Comparison of ENCODE assay signal across 28 cellular contexts in genomic region chr2:37552339-37552738, GRCh38.
DNase-seq lines count a peak whose midpoint lies in the region; ATAC-seq and TF ChIP-seq lines count a peak whose summit lies in the region.
"Had no signal": no experiment of that assay in that cellular context is flagged by ENCODE, and none has a peak within 500 bp of the region (broad histone marks: within the 10 kb centered on the region; RNA-seq: fewer than 3 reads in every experiment).

No MANE protein-coding gene starts in this region.

- H3K9me3 Mint-ChIP-seq in CD8-positive, alpha-beta memory T cell: no peaks in the 10 kb centered on the region
- peaks cover 4% of the 10 kb centered on the region for H3K9me3 Mint-ChIP-seq in mesothelial cell of epicardium
- H3K9me3 Mint-ChIP-seq: activated naive CD4-positive, alpha-beta T cell treated with anti-CD3 and anti-CD28 coated beads, Interleukin-2, amount 10 ng/mL, durations not matched to agents 7 days and 5 days; activated T-helper 1 cell treated with anti-CD3 and anti-CD28 coated beads, Interleukin-12 subunit alpha, Interleukin-12 subunit beta, Interleukin-2, Interleukin-4 antibody, amounts not matched to agents 30 ng/mL and 10 ng/mL and 1 ng/mL, durations not matched to agents 14 hours and 24 hours and 36 hours; naive thymus-derived CD8-positive, alpha-beta T cell had no signal

- peak overlapping the region in 2 of 7 donors; percentile 8 to 38 for H3K4me3 Mint-ChIP-seq in CD8-positive, alpha-beta memory T cell
- no peak overlapping the region for H3K4me3 Mint-ChIP-seq in T-helper 17 cell
- no peak overlapping the region for H3K4me3 Mint-ChIP-seq in mesothelial cell of epicardium
- H3K4me3 Mint-ChIP-seq: activated naive CD4-positive, alpha-beta T cell treated with anti-CD3 and anti-CD28 coated beads, Interleukin-2, amount 10 ng/mL, durations not matched to agents 7 days and 5 days; activated T-helper 1 cell treated with anti-CD3 and anti-CD28 coated beads, Interleukin-12 subunit alpha, Interleukin-12 subunit beta, Interleukin-2, Interleukin-4 antibody, amounts not matched to agents 30 ng/mL and 10 ng/mL and 1 ng/mL, durations not matched to agents 14 hours and 24 hours and 36 hours; naive thymus-derived CD8-positive, alpha-beta T cell had no signal

- CTCF ChIA-PET in CD8-positive, alpha-beta memory T cell (lab: Charles Lee): interaction anchor here (0.7 to 2.2 kb wide), 2 partner anchors 47 to 96 kb away, joined by 3 to 9 read pairs; no protein-coding TSS in a partner anchor

- no peak for TF ChIP-seq CTCF in mesothelial cell of epicardium (IDR thresholded peaks at IDR 0.05; ENCODE audit: unreplicated experiment)

- no peaks in the 10 kb centered on the region for H3K27me3 Mint-ChIP-seq in CD8-positive, alpha-beta memory T cell
- no peaks in the 10 kb centered on the region for H3K27me3 Mint-ChIP-seq in T-helper 17 cell
- H3K27me3 Mint-ChIP-seq in mesothelial cell of epicardium (ENCODE audit: low read depth): no peaks in the 10 kb centered on the region
- H3K27me3 Mint-ChIP-seq: naive thymus-derived CD8-positive, alpha-beta T cell had no signal

- no peaks in the 10 kb centered on the region for H3K27me3 ChIP-seq in CD8-positive, alpha-beta memory T cell (ENCODE audit: insufficient read depth, low read length, poor library complexity, severe bottlenecking)
- H3K27me3 ChIP-seq: adrenal gland; BLaER1 treated with 17β-estradiol and CSF1 and Interleukin-3, amounts not matched to agents 10 nM and 100 nM; gastrocnemius medialis; hepatocyte; right lobe of liver; upper lobe of left lung had no signal

- H3K36me3 Mint-ChIP-seq in CD8-positive, alpha-beta memory T cell: peaks cover 0 to 2% (median 0%) of the 10 kb centered on the region in 3 donors
- H3K36me3 Mint-ChIP-seq in T-helper 17 cell (ENCODE audit: low read depth) (peaks cover 4% of the 10 kb centered on the region), mesothelial cell of epicardium (no peaks in the 10 kb centered on the region)
- H3K36me3 Mint-ChIP-seq: activated naive CD4-positive, alpha-beta T cell treated with anti-CD3 and anti-CD28 coated beads, Interleukin-2, amount 10 ng/mL, durations not matched to agents 7 days and 5 days; naive thymus-derived CD8-positive, alpha-beta T cell had no signal

- POLR2A ChIA-PET in CD8-positive, alpha-beta memory T cell (lab: Charles Lee): interaction anchor here (1.0 kb wide), 1 partner anchor 73 kb away, joined by 3 read pairs; no protein-coding TSS in a partner anchor

- peaks cover 15% of the 10 kb centered on the region for H3K4me1 ChIP-seq in CD8-positive, alpha-beta memory T cell (ENCODE audit: insufficient read depth, low read length)
- H3K4me1 ChIP-seq: adrenal gland, gastrocnemius medialis, lower lobe of right lung, right lobe of liver, upper lobe of left lung had no signal

- no peak for ATAC-seq in T-helper 17 cell
- no peak for ATAC-seq in HG02885 (IDR thresholded peaks at IDR 0.05; ENCODE audit: poor library complexity, unreplicated experiment)
- no peak for ATAC-seq in GM21786 (IDR thresholded peaks at IDR 0.05; ENCODE audit: unreplicated experiment)
- ATAC-seq: gastrocnemius medialis; lower lobe of right lung; naive thymus-derived CD8-positive, alpha-beta T cell; right lobe of liver had no signal

- no peaks in the 10 kb centered on the region for H3K36me3 ChIP-seq in CD8-positive, alpha-beta memory T cell (ENCODE audit: insufficient read depth, low read length)
- H3K36me3 ChIP-seq: adrenal gland; BLaER1 treated with 17β-estradiol and CSF1 and Interleukin-3, amounts not matched to agents 10 nM and 100 nM; gastrocnemius medialis; lower lobe of right lung; right lobe of liver; upper lobe of left lung had no signal

- H3K4me3 ChIP-seq in CD8-positive, alpha-beta memory T cell (ENCODE audit: low read length): no peak overlapping the region
- H3K4me3 ChIP-seq: adrenal gland; BLaER1 treated with 17β-estradiol and CSF1 and Interleukin-3, amounts not matched to agents 10 nM and 100 nM; gastrocnemius medialis; hepatocyte; lower lobe of right lung; right lobe of liver; upper lobe of left lung had no signal

- H3K27ac ChIP-seq in CD8-positive, alpha-beta memory T cell (ENCODE audit: low read depth, low read length): no peak overlapping the region
- H3K27ac ChIP-seq: adrenal gland, gastrocnemius medialis, hepatocyte, lower lobe of right lung, right lobe of liver, upper lobe of left lung, VCaP had no signal

- no peaks in the 10 kb centered on the region for H3K9me3 ChIP-seq in CD8-positive, alpha-beta memory T cell (ENCODE audit: low read length)
- no peaks in the 10 kb centered on the region for H3K9me3 ChIP-seq in T-helper 17 cell (ENCODE audit: control insufficient read depth, low read length, poor library complexity, severe bottlenecking)
- H3K9me3 ChIP-seq: adrenal gland, Caco-2, gastrocnemius medialis, lower lobe of right lung, right lobe of liver, upper lobe of left lung had no signal

- DNase-seq in CD8-positive, alpha-beta memory T cell: no peak
- DNase-seq in M059J (ENCODE audit: low read depth) (peak; percentile 30), T-helper 17 cell (no peak), mesothelial cell of epicardium (ENCODE audit: low spot score in 2 of 2, unreplicated experiment in 2 of 2) (no peak), ecto neural progenitor cell (ENCODE audit: low spot score) (no peak), retina (no peak)
- DNase-seq: activated CD4-positive, alpha-beta T cell treated with anti-CD3 and anti-CD28 coated beads, Interleukin-2, amount 50 U/mL, for 1 hour; activated naive CD4-positive, alpha-beta T cell treated with anti-CD3 and anti-CD28 coated beads, Interleukin-2, amount 10 ng/mL, durations not matched to agents 7 days and 5 days; adrenal gland; Caco-2; dermis blood vessel endothelial cell; DMS53; gastrocnemius medialis; lower lobe of right lung; naive thymus-derived CD8-positive, alpha-beta T cell; NCI-H1092; NCI-H1694; right lobe of liver; stimulated activated CD4-positive, alpha-beta T cell treated with anti-CD3 and anti-CD28 coated beads, Interleukin-4, amount 100 ng/mL, for 24 hours; substantia nigra; T-helper 9 cell; upper lobe of left lung had no signal

- H3K4me1 Mint-ChIP-seq in CD8-positive, alpha-beta memory T cell: peaks cover 19 to 29% (median 20%) of the 10 kb centered on the region in 3 donors
- H3K4me1 Mint-ChIP-seq in T-helper 17 cell (peaks cover 8% of the 10 kb centered on the region), mesothelial cell of epicardium (peaks cover 22% of the 10 kb centered on the region)

- peak overlapping the region in 6 of 8 donors; percentile 45 to 73 (median 62) for H3K27ac Mint-ChIP-seq in CD8-positive, alpha-beta memory T cell
- H3K27ac Mint-ChIP-seq in T-helper 17 cell (peak overlapping the region; percentile 5), mesothelial cell of epicardium (peak overlapping the region; percentile 62)
- H3K27ac Mint-ChIP-seq: activated naive CD4-positive, alpha-beta T cell treated with anti-CD3 and anti-CD28 coated beads, Interleukin-2, amount 10 ng/mL, durations not matched to agents 7 days and 5 days; activated T-helper 1 cell treated with anti-CD3 and anti-CD28 coated beads, Interleukin-12 subunit alpha, Interleukin-12 subunit beta, Interleukin-2, Interleukin-4 antibody, amounts not matched to agents 30 ng/mL and 10 ng/mL and 1 ng/mL, durations not matched to agents 14 hours and 24 hours and 36 hours; naive thymus-derived CD8-positive, alpha-beta T cell had no signal

Comparison
In these comparisons a context has a peak if more than half of its experiments do, and no peak if none do; other contexts are left out.
1. H3K27ac Mint-ChIP-seq: peak in every context shown above with its lines; median percentile 62 in CD8-positive, alpha-beta memory T cell; 62 in mesothelial cell of epicardium; 5 in T-helper 17 cell.